ENCODE assay signal across 7 cellular contexts in genomic region chr1:147641695-147642592, GRCh38. TPM values are rescaled to one million over a fixed set of nuclear protein-coding genes. Genes with fewer than 3 reads are reported as not detected.
A peak's percentile ranks its signal among the peaks of the same experiment; 100 is the strongest.
DNase-seq lines count a peak whose midpoint lies in the region; ATAC-seq, FAIRE-seq and TF ChIP-seq lines count a peak whose summit lies in the region.

No MANE protein-coding gene starts in this region.

- H2AFZ ChIP-seq in KMS-11 (ENCODE audit: low read depth): peak overlapping the region; percentile 43; the same call in 1 of the 2 replicates

- TF ChIP-seq CTCF in KMS-11 (conservative IDR thresholded peaks at IDR 0.05; ENCODE audit: low read depth, low read length): peak; percentile 100
- TF ChIP-seq CTCF in body of pancreas (IDR thresholded peaks at IDR 0.05): peak; percentile 71 to 84 (median 80)
- peak; percentile 70 for TF ChIP-seq CTCF in kidney (IDR thresholded peaks at IDR 0.05; ENCODE audit: borderline replicate concordance, extremely low read depth, insufficient read depth)

- 50 to 55% methylated on average over 17 of the region's 17 CpGs for WGBS in body of pancreas, 2 donors

- no peak overlapping the region for H3K27ac ChIP-seq in KMS-11
- H3K27ac ChIP-seq in body of pancreas: no peak overlapping the region
- no peak overlapping the region for H3K27ac ChIP-seq in kidney (ENCODE audit: low read depth in 2 of 2, low read length in 2 of 2)

- H3K9me3 ChIP-seq in body of pancreas: no peaks in the 10 kb centered on the region
- no peaks in the 10 kb centered on the region for H3K9me3 ChIP-seq in kidney (ENCODE audit: control insufficient read depth in 1 of 2, low read length in 2 of 2)

- H3K36me3 ChIP-seq in KMS-11 (ENCODE audit: insufficient read depth) (no peaks in the 10 kb centered on the region), body of pancreas (replicated peaks in 1 of 2; ENCODE audit: insufficient read depth in 1 of 2, low read depth in 2 of 2) (no peaks in the 10 kb centered on the region), kidney (ENCODE audit: control insufficient read depth in 1 of 2, insufficient read depth in 2 of 2, low read length in 2 of 2) (peaks cover 3 to 8% of the 10 kb centered on the region in 2 donors)

- H3K9ac ChIP-seq in KMS-11 (no peak overlapping the region), kidney (ENCODE audit: low read length in 2 of 2) (no peak overlapping the region)

- peak; percentile 65 for ATAC-seq in body of pancreas
- ATAC-seq in GM18873 (IDR thresholded peaks at IDR 0.05; ENCODE audit: low FRiP score, unreplicated experiment): no peak

- H4K20me1 ChIP-seq in KMS-11 (ENCODE audit: insufficient read depth): no peaks in the 10 kb centered on the region

- no peaks in the 10 kb centered on the region for H3K79me2 ChIP-seq in KMS-11 (ENCODE audit: insufficient read depth, low read depth)

- intact Hi-C loops in body of pancreas (cut with DNase I) (no loop called here), kidney (cut with DNase I) (no loop called here)

- H3K4me3 ChIP-seq in KMS-11 (IDR thresholded peaks at IDR 0.05; ENCODE audit: insufficient read depth, low read depth, low read length) (peak overlapping the region; percentile 75), body of pancreas (no peak overlapping the region), kidney (ENCODE audit: low read length in 2 of 2) (no peak overlapping the region)

- DNase-seq in GDM1 (lab: John Stamatoyannopoulos, UW) (peak; percentile 14), SHP77 treated with DMSO at 0.1 percent for 48 hours (lab: John Stamatoyannopoulos, UW) (peak; percentile 55), body of pancreas (peak; percentile 54 to 69 (median 62)), kidney (no peak)
- DNase-seq in stimulated activated CD4-positive, alpha-beta T cell treated with anti-CD3 and anti-CD28 coated beads, TNF-alpha, amount 100 ng/mL, for 24 hours (ENCODE audit: low read depth in 3 of 3): peak; percentile 24 to 48 (median 40)

- no peaks in the 10 kb centered on the region for H3K27me3 ChIP-seq in KMS-11 (ENCODE audit: insufficient read depth, low read depth)
- no peaks in the 10 kb centered on the region for H3K27me3 ChIP-seq in body of pancreas

- peak overlapping the region; percentile 46 for H3K4me2 ChIP-seq in KMS-11

- H3K4me1 ChIP-seq in KMS-11 (ENCODE audit: low read depth, poor library complexity, severe bottlenecking) (peaks cover 16% of the 10 kb centered on the region), body of pancreas (no peaks in the 10 kb centered on the region), kidney (ENCODE audit: control insufficient read depth in 1 of 2, insufficient read depth in 1 of 2, low read depth in 1 of 2, low read length in 2 of 2) (no peaks in the 10 kb centered on the region)

- no peak for TF ChIP-seq POLR2A in body of pancreas (IDR thresholded peaks at IDR 0.05)

- FAIRE-seq in kidney (lab: Jason Lieb, UNC): no peak

RNA-seq across cellular contexts. Expression of gene ACP6, which starts 28.4 kb away (rescaled TPM):
- total RNA-seq in body of pancreas (10 to 100 TPM; 13.2 to 24.7 TPM), kidney (43.6 TPM)
- polyA plus RNA-seq in kidney (ENCODE audit: insufficient read depth, low read depth, low replicate concordance): 37.7 TPM
